23 cellular contexts compared by ENCODE assay signal in genomic region chr5:131706278-131706677, GRCh38.
"Had no signal": no experiment of that assay in that cellular context is flagged by ENCODE, and none has a peak within 500 bp of the region (broad histone marks: within the 10 kb centered on the region; RNA-seq: fewer than 3 reads in every experiment).

No MANE protein-coding gene starts in this region.

- ATAC-seq: esophagus mucosa; left ventricle myocardium superior; lower lobe of right lung; natural killer cell treated with Interleukin-12 subunit alpha and Interleukin-12 subunit beta and Interleukin-15 and Interleukin-18, amount 100 ng/mL, for 72 hours; sciatic nerve; stimulated activated memory B cell treated with anti-CD40 and anti-IgM and Interleukin-4, amounts not matched to agents 10 μg/mL and 1 μg/mL and 100 μg/mL, for 72 hours; stimulated activated naive CD8-positive, alpha-beta T cell treated with anti-CD3 and anti-CD28 coated beads, Interleukin-15, Interleukin-2, amounts not matched to agents 100 U/mL and 50 U/mL, for 24 hours had no signal

- H3K4me3 ChIP-seq: lower lobe of right lung, right atrium auricular region, testis, tibial nerve, upper lobe of left lung, vagina had no signal

- H3K27me3 ChIP-seq: right atrium auricular region, testis, tibial nerve, upper lobe of left lung, vagina had no signal

- H3K4me1 Mint-ChIP-seq: endodermal cell; naive B cell; neural crest cell; stimulated activated memory B cell treated with anti-CD40 and anti-IgM and Interleukin-4, amounts not matched to agents 10 μg/mL and 1 μg/mL and 100 μg/mL, for 72 hours had no signal

- H3K4me3 Mint-ChIP-seq: endodermal cell; naive B cell; natural killer cell treated with Interleukin-12 subunit alpha and Interleukin-12 subunit beta and Interleukin-15 and Interleukin-18, amount 100 ng/mL, for 72 hours; neural crest cell; stimulated activated memory B cell treated with anti-CD40 and anti-IgM and Interleukin-4, amounts not matched to agents 10 μg/mL and 1 μg/mL and 100 μg/mL, for 72 hours had no signal

- H3K27ac Mint-ChIP-seq: endodermal cell; naive B cell; natural killer cell treated with Interleukin-12 subunit alpha and Interleukin-12 subunit beta and Interleukin-15 and Interleukin-18, amount 100 ng/mL, for 72 hours; progenitor cell of endocrine pancreas; stimulated activated memory B cell treated with anti-CD40 and anti-IgM and Interleukin-4, amounts not matched to agents 10 μg/mL and 1 μg/mL and 100 μg/mL, for 72 hours had no signal

- H3K4me1 ChIP-seq: lower lobe of right lung, parathyroid adenoma, tibial nerve, upper lobe of left lung, vagina had no signal

- H3K27ac ChIP-seq: epithelial cell of prostate, lower lobe of right lung, parathyroid adenoma, right atrium auricular region, testis, tibial nerve, vagina had no signal

- H3K9me3 Mint-ChIP-seq: endodermal cell; naive B cell; natural killer cell treated with Interleukin-12 subunit alpha and Interleukin-12 subunit beta and Interleukin-15 and Interleukin-18, amount 100 ng/mL, for 72 hours; neural crest cell; stimulated activated memory B cell treated with anti-CD40 and anti-IgM and Interleukin-4, amounts not matched to agents 10 μg/mL and 1 μg/mL and 100 μg/mL, for 72 hours had no signal

- H3K27me3 Mint-ChIP-seq: naive B cell; natural killer cell treated with Interleukin-12 subunit alpha and Interleukin-12 subunit beta and Interleukin-15 and Interleukin-18, amount 100 ng/mL, for 72 hours; progenitor cell of endocrine pancreas; stimulated activated memory B cell treated with anti-CD40 and anti-IgM and Interleukin-4, amounts not matched to agents 10 μg/mL and 1 μg/mL and 100 μg/mL, for 72 hours had no signal

- H3K9me3 ChIP-seq: lower lobe of right lung, right atrium auricular region, testis, tibial nerve, upper lobe of left lung, vagina had no signal

- DNase-seq: effector CD8-positive, alpha-beta T cell; endodermal cell; foreskin fibroblast; glutamatergic neuron; left ventricle myocardium superior; lower lobe of right lung; naive B cell; stimulated activated CD4-positive, alpha-beta T cell treated with anti-CD3 and anti-CD28 coated beads, Interleukin-4, amount 100 ng/mL, for 4 hours; stimulated activated naive CD8-positive, alpha-beta T cell treated with anti-CD3 and anti-CD28 coated beads, Interleukin-15, Interleukin-2, amounts not matched to agents 100 U/mL and 50 U/mL, for 24 hours; substantia nigra; testis; upper lobe of left lung had no signal
